8 cellular contexts compared by ENCODE assay signal in genomic region chr6:35342258-35343091, GRCh38. TPM values are rescaled to one million over a fixed set of nuclear protein-coding genes. Genes with fewer than 3 reads are reported as not detected.
DNase-seq lines count a peak whose midpoint lies in the region; ATAC-seq and TF ChIP-seq lines count a peak whose summit lies in the region.

Gene PPARD, plus strand, starts transcription at chr6:35342558. Its CDS starts 68,530 bp downstream, at chr6:35411088.

- peaks cover 22 to 38% (median 29%) of the 10 kb centered on the region in 11 experiments for H3K36me3 ChIP-seq in BLaER1 treated with 17β-estradiol and CSF1 and Interleukin-3, amounts not matched to agents 10 nM and 100 nM
- no peaks in the 10 kb centered on the region for H3K36me3 ChIP-seq in colonic mucosa

- peak within 1 kb of the TSS; percentile 85 to 99 (median 91) for H3K9ac ChIP-seq in BLaER1 treated with 17β-estradiol and CSF1 and Interleukin-3, amounts not matched to agents 10 nM and 100 nM
- H3K9ac ChIP-seq in colonic mucosa (ENCODE audit: low read depth in 2 of 2, low read length in 2 of 2): peak within 1 kb of the TSS; percentile 85 to 91

- TF ChIP-seq CTCF in colonic mucosa (IDR thresholded peaks at IDR 0.05): peak; percentile 92

- H3K27me3 ChIP-seq in BLaER1 treated with 17β-estradiol and CSF1 and Interleukin-3, amounts not matched to agents 10 nM and 100 nM: no peaks in the 10 kb centered on the region; a peak in 1 of 22 replicates
- no peaks in the 10 kb centered on the region for H3K27me3 ChIP-seq in colonic mucosa

- H3K27ac ChIP-seq in BLaER1 treated with 17β-estradiol and CSF1 and Interleukin-3, amounts not matched to agents 10 nM and 100 nM: peak within 1 kb of the TSS; percentile 75 to 96 (median 84)
- H3K27ac ChIP-seq in colonic mucosa: peak within 1 kb of the TSS; percentile 80

- intact Hi-C loops in colonic mucosa (cut with DNase I): loop anchor here (1.0 to 5.0 kb wide), 2 partner anchors 45 to 108 kb away; partner anchors contain the start of gene DEF6

- DNase-seq in GM19240 (ENCODE audit: insufficient read length, low spot score) (peak; percentile 99), NCI-H524 treated with DMSO at 0.1 percent for 48 hours (lab: John Stamatoyannopoulos, UW) (peak; percentile 56), colonic mucosa (peak; percentile 100), left lobe of liver (ENCODE audit: low spot score) (peak; percentile 99)
- DNase-seq in activated CD4-positive, alpha-beta T cell treated with anti-CD3 and anti-CD28 coated beads for 48 hours: peak; percentile 99
- DNase-seq in stimulated activated CD4-positive, alpha-beta T cell treated with anti-CD3 and anti-CD28 coated beads, Interleukin-2, amount 100 ng/mL, for 4 hours (ENCODE audit: low read depth): peak; percentile 96

- H3K4me2 ChIP-seq in BLaER1 treated with 17β-estradiol and CSF1 and Interleukin-3, amounts not matched to agents 10 nM and 100 nM: peak within 1 kb of the TSS; percentile 86 to 99 (median 95)

- peaks cover 45 to 67% (median 61%) of the 10 kb centered on the region in 10 experiments for H3K4me1 ChIP-seq in BLaER1 treated with 17β-estradiol and CSF1 and Interleukin-3, amounts not matched to agents 10 nM and 100 nM
- H3K4me1 ChIP-seq in colonic mucosa: peaks cover 7% of the 10 kb centered on the region

- peak; percentile 98 for ATAC-seq in HG03460 (IDR thresholded peaks at IDR 0.05; ENCODE audit: unreplicated experiment)
- peak; percentile 98 for ATAC-seq in left lobe of liver

- no peaks in the 10 kb centered on the region; a peak in 1 of 22 replicates for H3K9me3 ChIP-seq in BLaER1 treated with 17β-estradiol and CSF1 and Interleukin-3, amounts not matched to agents 10 nM and 100 nM (replicated peaks in 1 of 11)
- H3K9me3 ChIP-seq in colonic mucosa: no peaks in the 10 kb centered on the region

- H3K4me3 ChIP-seq in BLaER1 treated with 17β-estradiol and CSF1 and Interleukin-3, amounts not matched to agents 10 nM and 100 nM: peak within 1 kb of the TSS; percentile 78 to 97 (median 92)
- H3K4me3 ChIP-seq in colonic mucosa: peak within 1 kb of the TSS; percentile 99

- H4K20me1 ChIP-seq in BLaER1 treated with 17β-estradiol and CSF1 and Interleukin-3, amounts not matched to agents 10 nM and 100 nM: peaks cover 28 to 50% (median 40%) of the 10 kb centered on the region in 11 experiments; a peak in 21 of 22 replicates

RNA-seq across cellular contexts. Expression of gene PPARD, which starts in this region (rescaled TPM):
- total RNA-seq in colonic mucosa: 10 to 100 TPM; 38.1 to 41.8 TPM
- 10.8 TPM for total RNA-seq in left lobe of liver

Comparison
In these comparisons a context has a peak if more than half of its experiments do, and no peak if none do; other contexts are left out.
1. Peak in every context shown above with its lines: DNase-seq, ATAC-seq, H3K4me3 ChIP-seq and H3K27ac ChIP-seq.